Comparison of ENCODE assay signal across 9 cellular contexts in genomic region chr9:136885950-136886578, GRCh38. TPM values are rescaled to one million over a fixed set of nuclear protein-coding genes. Genes with fewer than 3 reads are reported as not detected.
A peak's percentile ranks its signal among the peaks of the same experiment; 100 is the strongest.
DNase-seq lines count a peak whose midpoint lies in the region; ATAC-seq, FAIRE-seq and TF ChIP-seq lines count a peak whose summit lies in the region.
"Had no signal": no experiment of that assay in that cellular context is flagged by ENCODE, and none has a peak within 500 bp of the region (broad histone marks: within the 10 kb centered on the region; RNA-seq: fewer than 3 reads in every experiment).

TSS of gene TRAF2 (plus strand) at chr9:136886516. CDS start at chr9:136898741, 12,225 bp downstream.

- dilution Hi-C loops in keratinocyte (cut with MboI; ENCODE audit: extremely low pct_ligation_motif_present, low sequenced_read_pairs) = no loop called here

- H3K9me3 ChIP-seq in keratinocyte (ENCODE audit: control insufficient read depth, low read depth, low read length) = no peaks in the 10 kb centered on the region

- H3K4me2 ChIP-seq in keratinocyte (ENCODE audit: control insufficient read depth, extremely low read depth, insufficient read depth, low read depth, low read length) = peak within 1 kb of the TSS; percentile 96

- peaks cover 4 to 5% of the 10 kb centered on the region in 2 experiments for H3K36me3 ChIP-seq in keratinocyte (ENCODE audit: control insufficient read depth in 2 of 2, extremely low read depth in 1 of 2, insufficient read depth in 2 of 2, low read length in 2 of 2)

- H3K9ac ChIP-seq in keratinocyte (ENCODE audit: control insufficient read depth, extremely low read depth, insufficient read depth, low read length) = peak within 1 kb of the TSS; percentile 86

- peak; percentile 100 for DNase-seq in AG20443 (ENCODE audit: low spot score)
- peak; percentile 89 for DNase-seq in NCI-H446 treated with DMSO at 0.1 percent for 48 hours (lab: John Stamatoyannopoulos, UW)
- DNase-seq in cerebellar cortex (ENCODE audit: low spot score) = peak; percentile 98
- DNase-seq in keratinocyte (ENCODE audit: low read depth, low spot score) = peak; percentile 89
- peak; percentile 97 to 98 (median 97) for DNase-seq in stimulated activated CD4-positive, alpha-beta T cell treated with anti-CD3 and anti-CD28 coated beads, Interleukin-12 subunit alpha, Interleukin-12 subunit beta, amount 100 ng/mL, for 48 hours (ENCODE audit: low read depth in 2 of 3, low spot score in 1 of 3)

- H3K27ac ChIP-seq in keratinocyte (ENCODE audit: control insufficient read depth, insufficient read depth, low read length) = peak within 1 kb of the TSS; percentile 76

- peaks cover 43% of the 10 kb centered on the region for H3K79me2 ChIP-seq in keratinocyte (ENCODE audit: control insufficient read depth, insufficient read depth, low read length)

- H3K27me3 ChIP-seq in keratinocyte (ENCODE audit: control insufficient read depth, extremely low read depth, insufficient read depth, low read length) = no peaks in the 10 kb centered on the region

- TF ChIP-seq CTCF in keratinocyte (optimal IDR thresholded peaks at IDR 0.05 in 1 of 3, IDR thresholded peaks at IDR 0.05 in 1 of 3, conservative IDR thresholded peaks at IDR 0.05 in 1 of 3; ENCODE audit: extremely low read depth in 1 of 3, insufficient read depth in 2 of 3, low read length in 3 of 3) = no peak

- peak within 1 kb of the TSS; percentile 76 to 87 (median 86) for H3K4me3 ChIP-seq in keratinocyte (ENCODE audit: control insufficient read depth in 2 of 3, extremely low read depth in 1 of 3, insufficient read depth in 2 of 3, low read depth in 1 of 3, low read length in 3 of 3)

- H3K4me1 ChIP-seq in keratinocyte (ENCODE audit: control insufficient read depth, extremely low read depth, insufficient read depth, low read length) = peaks cover 28% of the 10 kb centered on the region

- FAIRE-seq in keratinocyte (lab: Jason Lieb, UNC) = peak; percentile 41
- FAIRE-seq: TTC549 had no signal

- peak within 1 kb of the TSS; percentile 90 for H2AFZ ChIP-seq in keratinocyte (ENCODE audit: control insufficient read depth, low read length)

- no peaks in the 10 kb centered on the region for H4K20me1 ChIP-seq in keratinocyte (ENCODE audit: control insufficient read depth, extremely low read depth, insufficient read depth, low read length)

- no peaks in the 10 kb centered on the region for H3K9me1 ChIP-seq in keratinocyte (ENCODE audit: control insufficient read depth, extremely low read depth, insufficient read depth, low read length)

- ATAC-seq in GM19043 (IDR thresholded peaks at IDR 0.05; ENCODE audit: low read depth, unreplicated experiment) (peak; percentile 83), HG03354 (IDR thresholded peaks at IDR 0.05; ENCODE audit: poor library complexity, severe bottlenecking, unreplicated experiment) (peak; percentile 84)
- ATAC-seq in activated CD4-positive, CD25-positive, alpha-beta regulatory T cell treated with anti-CD3 and anti-CD28 coated beads, Interleukin-2, amount 50 U/mL, for 24 hours = peak; percentile 90

RNA-seq across cellular contexts. Expression of gene TRAF2, which starts in this region (rescaled TPM):
- 9.9 to 12.9 TPM (median 10.6 TPM) in 3 replicates for polyA plus RNA-seq in keratinocyte
- polyA plus RNA-seq in keratinocyte (2011; ENCODE audit: low read depth) = 5.1 TPM
- polyA plus RNA-seq in keratinocyte (2011; cell fraction: cytosol; rRNA removed) = 4.8 and 7.9 TPM in 2 replicates
- polyA plus RNA-seq in keratinocyte (2011; cell fraction: nucleus; rRNA removed) = 15.2 and 19.4 TPM in 2 replicates
- polyA plus RNA-seq in keratinocyte (2012; ENCODE audit: low replicate concordance) = 6.5 and 14.0 TPM in 2 replicates
- polyA minus RNA-seq in keratinocyte = 9.4 to 19.4 TPM (median 10.7 TPM) in 3 replicates
- 14.6 TPM for polyA minus RNA-seq in keratinocyte (2011; cell fraction: cytosol; rRNA and poly(A)+ RNA removed)
- 9.9 and 14.0 TPM in 2 replicates for polyA minus RNA-seq in keratinocyte (2011; cell fraction: nucleus; rRNA and poly(A)+ RNA removed)

Comparison
In these comparisons a context has a peak if more than half of its experiments do, and no peak if none do; other contexts are left out.
1. Peak in every context shown above with its lines: DNase-seq, ATAC-seq, H3K4me3 ChIP-seq and H3K27ac ChIP-seq.